ENCODE assay signal across 15 cellular contexts in the genomic region with DNA sequence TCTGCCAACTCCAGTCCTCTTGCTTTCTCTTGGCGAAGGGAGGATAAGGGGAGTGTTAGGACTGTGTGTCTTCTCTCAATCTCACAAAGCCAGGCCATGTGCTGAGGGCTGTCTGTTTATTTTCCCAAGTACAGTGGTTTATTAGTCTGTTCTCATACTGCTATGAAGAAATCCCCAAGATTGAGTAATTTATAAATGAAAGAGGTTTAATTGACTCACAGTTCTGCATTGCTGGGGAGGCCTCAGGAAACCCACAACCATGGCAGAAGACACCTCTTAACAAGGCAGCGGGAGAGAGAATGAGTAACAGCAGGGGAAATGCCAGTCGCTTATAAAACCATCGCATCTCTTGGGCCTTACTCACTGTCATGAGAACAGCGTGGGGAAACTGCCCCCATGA. TPM values are rescaled to one million over a fixed set of nuclear protein-coding genes. Genes with fewer than 3 reads are reported as not detected.
DNase-seq lines count a peak whose midpoint lies in the region; ATAC-seq and TF ChIP-seq lines count a peak whose summit lies in the region.
"Had no signal": no experiment of that assay in that cellular context is flagged by ENCODE, and none has a peak within 500 bp of the region (broad histone marks: within the 10 kb centered on the region; RNA-seq: fewer than 3 reads in every experiment).

No MANE protein-coding gene starts in this region.

- H3K4me1 Mint-ChIP-seq in activated CD4-positive, alpha-beta T cell treated with anti-CD3 and anti-CD28 coated beads, Interleukin-2, amount 10 ng/mL, durations not matched to agents 24 days and 14 days: peaks cover 20% of the 10 kb centered on the region

- H3K4me3 Mint-ChIP-seq in activated CD4-positive, alpha-beta T cell treated with anti-CD3 and anti-CD28 coated beads, Interleukin-2, amount 10 ng/mL, durations not matched to agents 24 days and 14 days: no peak overlapping the region

- H3K4me3 ChIP-seq in HL-60 (replicated peaks; ENCODE audit: insufficient read depth, low read length): no peak overlapping the region
- H3K4me3 ChIP-seq in astrocyte of the cerebellum (ENCODE audit: low read depth, low read length): no peak overlapping the region
- H3K4me3 ChIP-seq in mesenchymal stem cell (ENCODE audit: insufficient read depth in 1 of 2, low read depth in 1 of 2, low read length in 2 of 2): no peak overlapping the region

- DNase-seq in activated CD4-positive, alpha-beta T cell treated with anti-CD3 and anti-CD28 coated beads, Interleukin-2, amount 50 U/mL, for 48 hours: peak; percentile 25 to 42
- no peak for DNase-seq in activated CD4-positive, alpha-beta T cell treated with anti-CD3 and anti-CD28 coated beads, Interleukin-2, amount 10 ng/mL, durations not matched to agents 24 days and 14 days
- DNase-seq in HL-60 (ENCODE audit: low read depth in 1 of 2, low spot score in 1 of 2) (peak; percentile 20 to 22), astrocyte of the cerebellum (ENCODE audit: low read depth) (peak; percentile 53), mesenchymal stem cell (peak; percentile 99), NCI-H510A treated with DMSO at 0.1 percent for 48 hours (lab: John Stamatoyannopoulos, UW) (no peak), activated gamma-delta T cell (lab: John Stamatoyannopoulos, UW) (no peak)
- DNase-seq: ACHN, activated gamma-delta T cell treated with Interleukin-2 at 50 U/mL for 16 hours, dermis blood vessel endothelial cell, NCI-H446, trophoblast cell had no signal

- 46% methylated on average over 5 of the region's 5 CpGs for WGBS in mesenchymal stem cell

- no peak overlapping the region for H2BK15ac ChIP-seq in mesenchymal stem cell (ENCODE audit: low read depth, poor library complexity, severe bottlenecking)

- H3K4me2 ChIP-seq in mesenchymal stem cell (ENCODE audit: low read length, poor library complexity, severe bottlenecking): no peak overlapping the region

- H3K23ac ChIP-seq in mesenchymal stem cell (ENCODE audit: low read length in 2 of 2): no peak overlapping the region

- in situ Hi-C loops in astrocyte of the cerebellum (cut with HindIII; ENCODE audit: low sequenced_read_pairs): no loop called here

- peaks cover 7% of the 10 kb centered on the region for H3K36me3 Mint-ChIP-seq in activated CD4-positive, alpha-beta T cell treated with anti-CD3 and anti-CD28 coated beads, Interleukin-2, amount 10 ng/mL, durations not matched to agents 24 days and 14 days (ENCODE audit: low read depth)

- H3K27me3 Mint-ChIP-seq in activated CD4-positive, alpha-beta T cell treated with anti-CD3 and anti-CD28 coated beads, Interleukin-2, amount 10 ng/mL, durations not matched to agents 24 days and 14 days: peaks cover 15% of the 10 kb centered on the region

- no peak overlapping the region for H3K27ac Mint-ChIP-seq in activated CD4-positive, alpha-beta T cell treated with anti-CD3 and anti-CD28 coated beads, Interleukin-2, amount 10 ng/mL, durations not matched to agents 24 days and 14 days

- no peak overlapping the region for H2BK12ac ChIP-seq in mesenchymal stem cell (ENCODE audit: low read length in 2 of 2)

- H4K91ac ChIP-seq in mesenchymal stem cell (ENCODE audit: low read length): no peak overlapping the region

- no peak overlapping the region for H3K9ac ChIP-seq in mesenchymal stem cell (ENCODE audit: low read length)

- H3K27me3 ChIP-seq in HL-60 (ENCODE audit: insufficient read depth, poor library complexity, severe bottlenecking): no peaks in the 10 kb centered on the region
- H3K27me3 ChIP-seq in mesenchymal stem cell (ENCODE audit: control insufficient read depth in 1 of 2, insufficient read depth in 1 of 2, low read length in 2 of 2): no peaks in the 10 kb centered on the region

- H3K9me3 Mint-ChIP-seq in activated CD4-positive, alpha-beta T cell treated with anti-CD3 and anti-CD28 coated beads, Interleukin-2, amount 10 ng/mL, durations not matched to agents 24 days and 14 days: peaks cover 25% of the 10 kb centered on the region

- H3K4me1 ChIP-seq in mesenchymal stem cell (ENCODE audit: control insufficient read depth, insufficient read depth, low read depth, low read length): no peaks in the 10 kb centered on the region

- no peak overlapping the region for H2AFZ ChIP-seq in mesenchymal stem cell (ENCODE audit: low read depth, low read length)

- no peak overlapping the region for H2BK5ac ChIP-seq in mesenchymal stem cell (ENCODE audit: low read depth, low read length, poor library complexity, severe bottlenecking)

- intact Hi-C loops in activated CD4-positive, alpha-beta T cell treated with anti-CD3 and anti-CD28 coated beads, Interleukin-2, amount 10 ng/mL, durations not matched to agents 24 days and 14 days (cut with micrococcal nuclease): loop anchor here (5.0 to 10.0 kb wide), 2 partner anchors 680 to 1323 kb away; no protein-coding TSS in a partner anchor

- peak overlapping the region in 1 of 2 experiments; percentile 24 for H3K18ac ChIP-seq in mesenchymal stem cell (ENCODE audit: low read depth in 1 of 2, low read length in 2 of 2)

- H3K79me1 ChIP-seq in mesenchymal stem cell (replicated peaks; ENCODE audit: low read length, poor library complexity, severe bottlenecking): no peaks in the 10 kb centered on the region

- H3K14ac ChIP-seq in mesenchymal stem cell (ENCODE audit: low read length in 2 of 2): no peak overlapping the region

- H3K36me3 ChIP-seq in mesenchymal stem cell (ENCODE audit: control insufficient read depth in 1 of 2, insufficient read depth in 2 of 2, low read depth in 1 of 2, low read length in 2 of 2): no peaks in the 10 kb centered on the region

- no peak for ATAC-seq in HG02970 (IDR thresholded peaks at IDR 0.05; ENCODE audit: low FRiP score, unreplicated experiment)
- ATAC-seq: Right ventricle myocardium inferior had no signal

- no peak overlapping the region for H3K4ac ChIP-seq in mesenchymal stem cell (ENCODE audit: low read depth in 1 of 2, low read length in 2 of 2)

- H3K27ac ChIP-seq in HL-60 (replicated peaks) (no peak overlapping the region), mesenchymal stem cell (ENCODE audit: low read length, poor library complexity, severe bottlenecking) (no peak overlapping the region)
- H3K27ac ChIP-seq: VCaP had no signal

- H2AK5ac ChIP-seq in mesenchymal stem cell (ENCODE audit: low read length, severe bottlenecking): no peak overlapping the region

- H2BK120ac ChIP-seq in mesenchymal stem cell (ENCODE audit: low read depth, low read length): no peak overlapping the region

- H4K8ac ChIP-seq in mesenchymal stem cell (ENCODE audit: low read length): peak overlapping the region; percentile 47

- peaks cover 34% of the 10 kb centered on the region for H3K9me3 ChIP-seq in mesenchymal stem cell (ENCODE audit: control insufficient read depth, low read length)

- TF ChIP-seq CTCF in HL-60 (IDR thresholded peaks at IDR 0.05; ENCODE audit: insufficient read depth, low read length) (no peak), astrocyte of the cerebellum (IDR thresholded peaks at IDR 0.05; ENCODE audit: low read depth, low read length, missing control alignments) (no peak)

RNA-seq across cellular contexts. Expression of a gene that starts 36.2 kb away (rescaled TPM):
- total RNA-seq in activated CD4-positive, alpha-beta T cell treated with anti-CD3 and anti-CD28 coated beads, Interleukin-2, amount 10 ng/mL, durations not matched to agents 24 days and 14 days: 167 and 176 TPM in 2 replicates
- 74.4 TPM for polyA plus RNA-seq in mesenchymal stem cell (2013, experiment 1 of 2)
- 72.6 TPM for polyA plus RNA-seq in mesenchymal stem cell (2013, experiment 2 of 2)

RNA-seq across cellular contexts. Expression of a gene that starts 43.5 kb away (rescaled TPM):
- 48.6 and 50.7 TPM in 2 replicates for total RNA-seq in activated CD4-positive, alpha-beta T cell treated with anti-CD3 and anti-CD28 coated beads, Interleukin-2, amount 10 ng/mL, durations not matched to agents 24 days and 14 days
- 20.4 TPM for polyA plus RNA-seq in mesenchymal stem cell (2013, experiment 1 of 2)
- 18.6 TPM for polyA plus RNA-seq in mesenchymal stem cell (2013, experiment 2 of 2)

Comparison
In these comparisons a context has a peak if more than half of its experiments do, and no peak if none do; other contexts are left out.
1. DNase-seq: peak in activated CD4-positive, alpha-beta T cell treated with anti-CD3 and anti-CD28 coated beads, Interleukin-2, amount 50 U/mL, for 48 hours (2 of 2), HL-60 (2 of 2), astrocyte of the cerebellum (single experiment) and mesenchymal stem cell (single experiment); none in activated CD4-positive, alpha-beta T cell treated with anti-CD3 and anti-CD28 coated beads, Interleukin-2, amount 10 ng/mL, durations not matched to agents 24 days and 14 days (single experiment), NCI-H510A treated with DMSO at 0.1 percent for 48 hours (single experiment) and activated gamma-delta T cell (single experiment).